1 cellular context compared by ENCODE assay signal in the genomic region with DNA sequence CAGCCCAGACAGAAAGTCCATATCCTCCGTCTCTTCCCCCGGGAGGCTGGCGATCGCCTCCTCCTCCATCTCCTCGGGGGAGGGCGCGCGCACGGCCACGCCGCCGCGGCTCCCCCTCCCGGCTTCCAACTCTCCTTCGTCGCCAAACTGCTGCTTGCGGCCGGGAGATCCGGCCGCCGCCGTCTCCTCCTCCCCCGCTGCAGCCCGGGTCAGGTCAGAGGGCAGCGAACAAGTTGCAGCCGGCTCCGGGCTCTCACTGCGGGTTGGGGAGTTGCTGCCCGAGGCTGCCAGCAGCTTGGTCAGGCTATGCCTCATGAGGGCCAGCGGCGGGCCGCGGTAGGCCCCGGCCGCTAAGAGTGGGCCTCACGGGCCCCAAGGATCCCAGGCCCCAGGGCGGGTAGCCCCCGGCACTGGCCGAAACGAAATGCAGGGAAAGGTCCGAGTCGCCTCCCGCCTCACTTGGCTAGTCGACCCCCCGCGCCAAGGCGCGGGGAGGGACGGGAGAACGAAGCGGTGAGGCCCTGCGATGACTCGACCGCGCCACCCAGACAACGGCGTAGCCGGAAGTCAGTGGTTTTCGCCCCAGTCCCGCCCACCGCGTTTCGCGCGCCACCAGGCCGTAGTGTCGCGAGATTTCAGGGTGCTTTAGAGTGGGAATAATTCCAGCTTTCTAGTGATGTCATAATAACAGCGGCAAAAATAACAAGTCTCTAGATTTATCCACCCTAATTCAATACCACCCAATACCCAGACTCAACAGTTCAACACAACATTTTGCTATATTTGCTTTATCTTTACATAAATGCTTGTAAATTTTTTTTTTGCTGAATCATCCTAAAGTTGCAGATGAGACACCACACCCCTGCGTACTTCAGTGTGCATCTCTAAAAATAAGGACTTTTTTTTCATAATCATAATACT.
TF ChIP-seq lines count a peak whose summit lies in the region.

A gene with protein sequence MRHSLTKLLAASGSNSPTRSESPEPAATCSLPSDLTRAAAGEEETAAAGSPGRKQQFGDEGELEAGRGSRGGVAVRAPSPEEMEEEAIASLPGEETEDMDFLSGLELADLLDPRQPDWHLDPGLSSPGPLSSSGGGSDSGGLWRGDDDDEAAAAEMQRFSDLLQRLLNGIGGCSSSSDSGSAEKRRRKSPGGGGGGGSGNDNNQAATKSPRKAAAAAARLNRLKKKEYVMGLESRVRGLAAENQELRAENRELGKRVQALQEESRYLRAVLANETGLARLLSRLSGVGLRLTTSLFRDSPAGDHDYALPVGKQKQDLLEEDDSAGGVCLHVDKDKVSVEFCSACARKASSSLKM (minus strand): TSS at position 569 of the 921 bp plus-strand sequence. CDS start 254 bp downstream, at position 315.

TF ChIP-seq in HepG2, 621 proteins besides CTCF, POLR2A, EP300 and RAD21 (continued from another document and continues in another):
- TF ChIP-seq, protein P1, sequence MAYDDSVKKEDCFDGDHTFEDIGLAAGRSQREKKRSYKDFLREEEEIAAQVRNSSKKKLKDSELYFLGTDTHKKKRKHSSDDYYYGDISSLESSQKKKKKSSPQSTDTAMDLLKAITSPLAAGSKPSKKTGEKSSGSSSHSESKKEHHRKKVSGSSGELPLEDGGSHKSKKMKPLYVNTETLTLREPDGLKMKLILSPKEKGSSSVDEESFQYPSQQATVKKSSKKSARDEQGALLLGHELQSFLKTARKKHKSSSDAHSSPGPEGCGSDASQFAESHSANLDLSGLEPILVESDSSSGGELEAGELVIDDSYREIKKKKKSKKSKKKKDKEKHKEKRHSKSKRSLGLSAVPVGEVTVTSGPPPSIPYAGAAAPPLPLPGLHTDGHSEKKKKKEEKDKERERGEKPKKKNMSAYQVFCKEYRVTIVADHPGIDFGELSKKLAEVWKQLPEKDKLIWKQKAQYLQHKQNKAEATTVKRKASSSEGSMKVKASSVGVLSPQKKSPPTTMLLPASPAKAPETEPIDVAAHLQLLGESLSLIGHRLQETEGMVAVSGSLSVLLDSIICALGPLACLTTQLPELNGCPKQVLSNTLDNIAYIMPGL (CRISPR knock-in tag; IDR thresholded peaks at IDR 0.05; ENCODE audit: borderline replicate concordance in 1 of 2, low read depth in 1 of 2): peak; percentile 79 to 95; a peak in 3 of 4 replicates
- TF ChIP-seq SETDB1 (CRISPR knock-in tag; IDR thresholded peaks at IDR 0.05; ENCODE audit: borderline replicate concordance) (no peak), THYN1 (CRISPR knock-in tag; IDR thresholded peaks at IDR 0.05; ENCODE audit: borderline replicate concordance, low read depth) (no peak), SMAD1 (CRISPR knock-in tag; IDR thresholded peaks at IDR 0.05; ENCODE audit: borderline replicate concordance, low read depth) (peak; percentile 67; the same call in 1 of the 2 replicates), ZNF605 (CRISPR knock-in tag; IDR thresholded peaks at IDR 0.05) (peak; percentile 93), ZNF136 (CRISPR knock-in tag; IDR thresholded peaks at IDR 0.05; ENCODE audit: low read depth) (0 out of 2 replicates have a peak, but pooled peaks have one; percentile 55), YEATS2 (CRISPR knock-in tag; IDR thresholded peaks at IDR 0.05; ENCODE audit: borderline replicate concordance) (peak; percentile 96), KLF11 (CRISPR knock-in tag; IDR thresholded peaks at IDR 0.05) (peak; percentile 55), ARHGAP35 (CRISPR knock-in tag; IDR thresholded peaks at IDR 0.05; ENCODE audit: borderline replicate concordance) (0 out of 2 replicates have a peak, but pooled peaks have one; percentile 61), PHB2 (IDR thresholded peaks at IDR 0.05; ENCODE audit: partially characterized antibody) (no peak), ZNF383 (CRISPR knock-in tag; IDR thresholded peaks at IDR 0.05; ENCODE audit: borderline replicate concordance) (no peak; the same call in 1 of the 2 replicates), ZSCAN30 (CRISPR knock-in tag; IDR thresholded peaks at IDR 0.05) (no peak), HNRNPLL (IDR thresholded peaks at IDR 0.05; ENCODE audit: low read depth, low read length, poor library complexity, severe bottlenecking) (peak; percentile 58), KDM4B (CRISPR knock-in tag; IDR thresholded peaks at IDR 0.05) (peak; percentile 81; the same call in 1 of the 2 replicates), ZSCAN22 (CRISPR knock-in tag; IDR thresholded peaks at IDR 0.05) (no peak), RELA (CRISPR knock-in tag; IDR thresholded peaks at IDR 0.05) (no peak), ZNF329 (CRISPR knock-in tag; IDR thresholded peaks at IDR 0.05; ENCODE audit: low read depth) (no peak), HMGA1 (CRISPR knock-in tag; conservative IDR thresholded peaks at IDR 0.05) (no peak), JUN (CRISPR knock-in tag; IDR thresholded peaks at IDR 0.05) (peak; percentile 58; the same call in 1 of the 2 replicates), ZNF569 (CRISPR knock-in tag; IDR thresholded peaks at IDR 0.05; ENCODE audit: borderline replicate concordance) (no peak), ZNF790 (CRISPR knock-in tag; IDR thresholded peaks at IDR 0.05; ENCODE audit: borderline replicate concordance) (peak; percentile 21; the same call in 1 of the 2 replicates), FOSL1 (CRISPR knock-in tag; IDR thresholded peaks at IDR 0.05; ENCODE audit: borderline replicate concordance) (no peak), ZNF776 (CRISPR knock-in tag; IDR thresholded peaks at IDR 0.05) (no peak)
- TF ChIP-seq, protein P2, sequence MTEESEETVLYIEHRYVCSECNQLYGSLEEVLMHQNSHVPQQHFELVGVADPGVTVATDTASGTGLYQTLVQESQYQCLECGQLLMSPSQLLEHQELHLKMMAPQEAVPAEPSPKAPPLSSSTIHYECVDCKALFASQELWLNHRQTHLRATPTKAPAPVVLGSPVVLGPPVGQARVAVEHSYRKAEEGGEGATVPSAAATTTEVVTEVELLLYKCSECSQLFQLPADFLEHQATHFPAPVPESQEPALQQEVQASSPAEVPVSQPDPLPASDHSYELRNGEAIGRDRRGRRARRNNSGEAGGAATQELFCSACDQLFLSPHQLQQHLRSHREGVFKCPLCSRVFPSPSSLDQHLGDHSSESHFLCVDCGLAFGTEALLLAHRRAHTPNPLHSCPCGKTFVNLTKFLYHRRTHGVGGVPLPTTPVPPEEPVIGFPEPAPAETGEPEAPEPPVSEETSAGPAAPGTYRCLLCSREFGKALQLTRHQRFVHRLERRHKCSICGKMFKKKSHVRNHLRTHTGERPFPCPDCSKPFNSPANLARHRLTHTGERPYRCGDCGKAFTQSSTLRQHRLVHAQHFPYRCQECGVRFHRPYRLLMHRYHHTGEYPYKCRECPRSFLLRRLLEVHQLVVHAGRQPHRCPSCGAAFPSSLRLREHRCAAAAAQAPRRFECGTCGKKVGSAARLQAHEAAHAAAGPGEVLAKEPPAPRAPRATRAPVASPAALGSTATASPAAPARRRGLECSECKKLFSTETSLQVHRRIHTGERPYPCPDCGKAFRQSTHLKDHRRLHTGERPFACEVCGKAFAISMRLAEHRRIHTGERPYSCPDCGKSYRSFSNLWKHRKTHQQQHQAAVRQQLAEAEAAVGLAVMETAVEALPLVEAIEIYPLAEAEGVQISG (CRISPR knock-in tag; IDR thresholded peaks at IDR 0.05): peak; percentile 83
- TF ChIP-seq, protein P3, sequence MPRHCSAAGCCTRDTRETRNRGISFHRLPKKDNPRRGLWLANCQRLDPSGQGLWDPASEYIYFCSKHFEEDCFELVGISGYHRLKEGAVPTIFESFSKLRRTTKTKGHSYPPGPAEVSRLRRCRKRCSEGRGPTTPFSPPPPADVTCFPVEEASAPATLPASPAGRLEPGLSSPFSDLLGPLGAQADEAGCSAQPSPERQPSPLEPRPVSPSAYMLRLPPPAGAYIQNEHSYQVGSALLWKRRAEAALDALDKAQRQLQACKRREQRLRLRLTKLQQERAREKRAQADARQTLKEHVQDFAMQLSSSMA (CRISPR knock-in tag; IDR thresholded peaks at IDR 0.05): peak; percentile 87; the same call in 1 of the 2 replicates
- TF ChIP-seq, protein P4, sequence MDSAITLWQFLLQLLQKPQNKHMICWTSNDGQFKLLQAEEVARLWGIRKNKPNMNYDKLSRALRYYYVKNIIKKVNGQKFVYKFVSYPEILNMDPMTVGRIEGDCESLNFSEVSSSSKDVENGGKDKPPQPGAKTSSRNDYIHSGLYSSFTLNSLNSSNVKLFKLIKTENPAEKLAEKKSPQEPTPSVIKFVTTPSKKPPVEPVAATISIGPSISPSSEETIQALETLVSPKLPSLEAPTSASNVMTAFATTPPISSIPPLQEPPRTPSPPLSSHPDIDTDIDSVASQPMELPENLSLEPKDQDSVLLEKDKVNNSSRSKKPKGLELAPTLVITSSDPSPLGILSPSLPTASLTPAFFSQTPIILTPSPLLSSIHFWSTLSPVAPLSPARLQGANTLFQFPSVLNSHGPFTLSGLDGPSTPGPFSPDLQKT (CRISPR knock-in tag; IDR thresholded peaks at IDR 0.05; ENCODE audit: borderline replicate concordance): no peak
- TF ChIP-seq, protein P5, sequence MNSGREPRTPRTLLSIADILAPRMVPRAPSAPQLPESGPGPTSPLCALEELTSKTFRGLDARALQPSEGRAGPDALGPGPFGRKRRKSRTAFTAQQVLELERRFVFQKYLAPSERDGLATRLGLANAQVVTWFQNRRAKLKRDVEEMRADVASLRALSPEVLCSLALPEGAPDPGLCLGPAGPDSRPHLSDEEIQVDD (CRISPR knock-in tag; IDR thresholded peaks at IDR 0.05; ENCODE audit: borderline replicate concordance): no peak
- TF ChIP-seq, protein P6, sequence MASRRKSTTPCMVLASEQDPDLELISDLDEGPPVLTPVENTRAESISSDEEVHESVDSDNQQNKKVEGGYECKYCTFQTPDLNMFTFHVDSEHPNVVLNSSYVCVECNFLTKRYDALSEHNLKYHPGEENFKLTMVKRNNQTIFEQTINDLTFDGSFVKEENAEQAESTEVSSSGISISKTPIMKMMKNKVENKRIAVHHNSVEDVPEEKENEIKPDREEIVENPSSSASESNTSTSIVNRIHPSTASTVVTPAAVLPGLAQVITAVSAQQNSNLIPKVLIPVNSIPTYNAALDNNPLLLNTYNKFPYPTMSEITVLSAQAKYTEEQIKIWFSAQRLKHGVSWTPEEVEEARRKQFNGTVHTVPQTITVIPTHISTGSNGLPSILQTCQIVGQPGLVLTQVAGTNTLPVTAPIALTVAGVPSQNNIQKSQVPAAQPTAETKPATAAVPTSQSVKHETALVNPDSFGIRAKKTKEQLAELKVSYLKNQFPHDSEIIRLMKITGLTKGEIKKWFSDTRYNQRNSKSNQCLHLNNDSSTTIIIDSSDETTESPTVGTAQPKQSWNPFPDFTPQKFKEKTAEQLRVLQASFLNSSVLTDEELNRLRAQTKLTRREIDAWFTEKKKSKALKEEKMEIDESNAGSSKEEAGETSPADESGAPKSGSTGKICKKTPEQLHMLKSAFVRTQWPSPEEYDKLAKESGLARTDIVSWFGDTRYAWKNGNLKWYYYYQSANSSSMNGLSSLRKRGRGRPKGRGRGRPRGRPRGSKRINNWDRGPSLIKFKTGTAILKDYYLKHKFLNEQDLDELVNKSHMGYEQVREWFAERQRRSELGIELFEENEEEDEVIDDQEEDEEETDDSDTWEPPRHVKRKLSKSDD (CRISPR knock-in tag; IDR thresholded peaks at IDR 0.05; ENCODE audit: low read depth): 0 out of 2 replicates have a peak, but pooled peaks have one; percentile 32
- TF ChIP-seq, protein P7, sequence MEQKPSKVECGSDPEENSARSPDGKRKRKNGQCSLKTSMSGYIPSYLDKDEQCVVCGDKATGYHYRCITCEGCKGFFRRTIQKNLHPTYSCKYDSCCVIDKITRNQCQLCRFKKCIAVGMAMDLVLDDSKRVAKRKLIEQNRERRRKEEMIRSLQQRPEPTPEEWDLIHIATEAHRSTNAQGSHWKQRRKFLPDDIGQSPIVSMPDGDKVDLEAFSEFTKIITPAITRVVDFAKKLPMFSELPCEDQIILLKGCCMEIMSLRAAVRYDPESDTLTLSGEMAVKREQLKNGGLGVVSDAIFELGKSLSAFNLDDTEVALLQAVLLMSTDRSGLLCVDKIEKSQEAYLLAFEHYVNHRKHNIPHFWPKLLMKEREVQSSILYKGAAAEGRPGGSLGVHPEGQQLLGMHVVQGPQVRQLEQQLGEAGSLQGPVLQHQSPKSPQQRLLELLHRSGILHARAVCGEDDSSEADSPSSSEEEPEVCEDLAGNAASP (CRISPR knock-in tag; IDR thresholded peaks at IDR 0.05; ENCODE audit: borderline replicate concordance): no peak
- TF ChIP-seq, protein P8, sequence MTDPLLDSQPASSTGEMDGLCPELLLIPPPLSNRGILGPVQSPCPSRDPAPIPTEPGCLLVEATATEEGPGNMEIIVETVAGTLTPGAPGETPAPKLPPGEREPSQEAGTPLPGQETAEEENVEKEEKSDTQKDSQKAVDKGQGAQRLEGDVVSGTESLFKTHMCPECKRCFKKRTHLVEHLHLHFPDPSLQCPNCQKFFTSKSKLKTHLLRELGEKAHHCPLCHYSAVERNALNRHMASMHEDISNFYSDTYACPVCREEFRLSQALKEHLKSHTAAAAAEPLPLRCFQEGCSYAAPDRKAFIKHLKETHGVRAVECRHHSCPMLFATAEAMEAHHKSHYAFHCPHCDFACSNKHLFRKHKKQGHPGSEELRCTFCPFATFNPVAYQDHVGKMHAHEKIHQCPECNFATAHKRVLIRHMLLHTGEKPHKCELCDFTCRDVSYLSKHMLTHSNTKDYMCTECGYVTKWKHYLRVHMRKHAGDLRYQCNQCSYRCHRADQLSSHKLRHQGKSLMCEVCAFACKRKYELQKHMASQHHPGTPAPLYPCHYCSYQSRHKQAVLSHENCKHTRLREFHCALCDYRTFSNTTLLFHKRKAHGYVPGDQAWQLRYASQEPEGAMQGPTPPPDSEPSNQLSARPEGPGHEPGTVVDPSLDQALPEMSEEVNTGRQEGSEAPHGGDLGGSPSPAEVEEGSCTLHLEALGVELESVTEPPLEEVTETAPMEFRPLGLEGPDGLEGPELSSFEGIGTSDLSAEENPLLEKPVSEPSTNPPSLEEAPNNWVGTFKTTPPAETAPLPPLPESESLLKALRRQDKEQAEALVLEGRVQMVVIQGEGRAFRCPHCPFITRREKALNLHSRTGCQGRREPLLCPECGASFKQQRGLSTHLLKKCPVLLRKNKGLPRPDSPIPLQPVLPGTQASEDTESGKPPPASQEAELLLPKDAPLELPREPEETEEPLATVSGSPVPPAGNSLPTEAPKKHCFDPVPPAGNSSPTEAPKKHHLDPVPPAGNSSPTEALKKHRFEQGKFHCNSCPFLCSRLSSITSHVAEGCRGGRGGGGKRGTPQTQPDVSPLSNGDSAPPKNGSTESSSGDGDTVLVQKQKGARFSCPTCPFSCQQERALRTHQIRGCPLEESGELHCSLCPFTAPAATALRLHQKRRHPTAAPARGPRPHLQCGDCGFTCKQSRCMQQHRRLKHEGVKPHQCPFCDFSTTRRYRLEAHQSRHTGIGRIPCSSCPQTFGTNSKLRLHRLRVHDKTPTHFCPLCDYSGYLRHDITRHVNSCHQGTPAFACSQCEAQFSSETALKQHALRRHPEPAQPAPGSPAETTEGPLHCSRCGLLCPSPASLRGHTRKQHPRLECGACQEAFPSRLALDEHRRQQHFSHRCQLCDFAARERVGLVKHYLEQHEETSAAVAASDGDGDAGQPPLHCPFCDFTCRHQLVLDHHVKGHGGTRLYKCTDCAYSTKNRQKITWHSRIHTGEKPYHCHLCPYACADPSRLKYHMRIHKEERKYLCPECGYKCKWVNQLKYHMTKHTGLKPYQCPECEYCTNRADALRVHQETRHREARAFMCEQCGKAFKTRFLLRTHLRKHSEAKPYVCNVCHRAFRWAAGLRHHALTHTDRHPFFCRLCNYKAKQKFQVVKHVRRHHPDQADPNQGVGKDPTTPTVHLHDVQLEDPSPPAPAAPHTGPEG (CRISPR knock-in tag; IDR thresholded peaks at IDR 0.05): no peak
- TF ChIP-seq, protein P9, sequence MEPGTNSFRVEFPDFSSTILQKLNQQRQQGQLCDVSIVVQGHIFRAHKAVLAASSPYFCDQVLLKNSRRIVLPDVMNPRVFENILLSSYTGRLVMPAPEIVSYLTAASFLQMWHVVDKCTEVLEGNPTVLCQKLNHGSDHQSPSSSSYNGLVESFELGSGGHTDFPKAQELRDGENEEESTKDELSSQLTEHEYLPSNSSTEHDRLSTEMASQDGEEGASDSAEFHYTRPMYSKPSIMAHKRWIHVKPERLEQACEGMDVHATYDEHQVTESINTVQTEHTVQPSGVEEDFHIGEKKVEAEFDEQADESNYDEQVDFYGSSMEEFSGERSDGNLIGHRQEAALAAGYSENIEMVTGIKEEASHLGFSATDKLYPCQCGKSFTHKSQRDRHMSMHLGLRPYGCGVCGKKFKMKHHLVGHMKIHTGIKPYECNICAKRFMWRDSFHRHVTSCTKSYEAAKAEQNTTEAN (CRISPR knock-in tag; conservative IDR thresholded peaks at IDR 0.05): no peak
